In the genomic region with DNA sequence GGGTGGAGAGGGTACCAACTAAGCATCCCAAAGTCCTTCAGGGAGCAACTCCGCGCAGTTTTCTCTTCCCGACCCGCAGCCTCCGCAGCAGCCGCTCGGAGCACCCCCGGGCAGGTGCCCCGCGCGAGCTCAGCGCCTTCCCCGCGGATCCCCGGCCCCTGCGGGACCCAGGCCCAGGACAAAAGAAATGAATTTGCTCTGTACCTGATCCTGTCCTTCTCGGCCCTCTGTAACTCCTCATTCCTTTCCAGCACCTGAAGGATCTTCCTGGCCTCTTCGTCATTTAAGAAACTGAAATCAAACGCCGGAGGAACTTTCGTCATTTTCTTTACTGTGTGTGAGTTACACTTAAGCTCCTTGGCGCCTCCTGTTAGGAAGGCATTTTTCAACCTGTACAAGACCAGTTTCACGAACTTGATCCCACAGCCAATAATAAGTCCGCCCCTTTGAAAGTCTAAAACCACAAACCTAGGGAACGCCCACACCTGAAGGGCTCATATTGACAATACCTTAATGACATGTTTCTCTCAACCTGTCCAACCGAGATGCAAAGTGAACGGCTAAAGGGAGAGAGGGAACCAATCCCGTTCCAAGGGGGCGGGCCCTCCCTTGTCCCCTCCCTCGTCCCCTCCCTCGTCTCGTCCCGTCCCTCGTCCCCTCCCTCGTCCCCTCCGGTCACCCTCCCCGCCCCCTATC, we compare ENCODE assay signal across 8 cellular contexts. TPM values are rescaled to one million over a fixed set of nuclear protein-coding genes. Genes with fewer than 3 reads are reported as not detected.
A peak's percentile ranks its signal among the peaks of the same experiment; 100 is the strongest.
DNase-seq lines count a peak whose midpoint lies in the region; ATAC-seq and TF ChIP-seq lines count a peak whose summit lies in the region.

Gene EXPH5, minus strand, starts transcription at position 555 of the 696 bp plus-strand sequence. Its CDS starts 232 bp downstream, at position 323.

- DNase-seq in DMS79 treated with DMSO at 0.1 percent for 48 hours (lab: John Stamatoyannopoulos, UW) (peak; percentile 99), GM23338 (ENCODE audit: low spot score) (peak; percentile 99), Karpas-422 (peak; percentile 89), RPMI8226 (peak; percentile 90), fibroblast of pulmonary artery (ENCODE audit: low read depth) (peak; percentile 35)
- peak; percentile 75 for DNase-seq in activated T-helper 2 cell treated with anti-CD3 and anti-CD28 coated beads, Interferon-gamma antibody, Interleukin-2, Interleukin-4, amounts not matched to agents 10 μg/mL and 5 μg/mL and 100 μg/mL, durations not matched to agents 14 hours and 24 hours and 36 hours (ENCODE audit: low spot score)
- DNase-seq in naive thymus-derived CD4-positive, alpha-beta T cell = peak; percentile 62 to 89 (median 87)

- TF ChIP-seq CTCF in GM23338 (conservative IDR thresholded peaks at IDR 0.05; ENCODE audit: low read depth in 2 of 2) = 0 out of 4 replicates have a peak, but pooled peaks of 1 of the 2 experiments have one; percentile 1
- no peak for TF ChIP-seq CTCF in fibroblast of pulmonary artery (IDR thresholded peaks at IDR 0.05; ENCODE audit: low read length, missing control alignments)

- H3K4me2 ChIP-seq in GM23338 (peak within 1 kb of the TSS; percentile 85), Karpas-422 (ENCODE audit: low read depth, low read length, poor library complexity, severe bottlenecking) (peak within 1 kb of the TSS; percentile 85)

- H3K9me3 ChIP-seq in Karpas-422 (ENCODE audit: low read length) = no peaks in the 10 kb centered on the region
- H3K9me3 ChIP-seq in naive thymus-derived CD4-positive, alpha-beta T cell (ENCODE audit: control insufficient read depth in 2 of 3, low read length in 3 of 3) = no peaks in the 10 kb centered on the region

- H3K36me3 ChIP-seq in GM23338 (ENCODE audit: insufficient read depth) = no peaks in the 10 kb centered on the region
- H3K36me3 ChIP-seq in Karpas-422 (ENCODE audit: insufficient read depth, low read length) = no peaks in the 10 kb centered on the region
- H3K36me3 ChIP-seq in naive thymus-derived CD4-positive, alpha-beta T cell (ENCODE audit: control insufficient read depth in 2 of 3, insufficient read depth in 3 of 3, low read length in 3 of 3) = peaks cover 0 to 3% (median 0%) of the 10 kb centered on the region in 3 experiments

- peaks cover 14% of the 10 kb centered on the region for H3K27me3 Mint-ChIP-seq in GM23338 (ENCODE audit: insufficient read depth, low read depth, poor library complexity)
- peaks cover 53% of the 10 kb centered on the region for H3K27me3 Mint-ChIP-seq in activated T-helper 2 cell treated with anti-CD3 and anti-CD28 coated beads, Interferon-gamma antibody, Interleukin-2, Interleukin-4, amounts not matched to agents 10 μg/mL and 5 μg/mL and 100 μg/mL, durations not matched to agents 14 hours and 24 hours and 36 hours (ENCODE audit: low read depth)
- H3K27me3 Mint-ChIP-seq in naive thymus-derived CD4-positive, alpha-beta T cell = peaks cover 0 to 60% (median 0%) of the 10 kb centered on the region in 5 donors
- H3K27me3 Mint-ChIP-seq in stimulated activated memory B cell treated with anti-CD40 and anti-IgM and Interleukin-4, amounts not matched to agents 10 μg/mL and 1 μg/mL and 100 μg/mL, for 72 hours = peaks cover 52% of the 10 kb centered on the region

- H3K27me3 ChIP-seq in GM23338 (ENCODE audit: insufficient read depth) (peaks cover 16% of the 10 kb centered on the region), Karpas-422 (ENCODE audit: low read length) (peaks cover 9% of the 10 kb centered on the region; the same call in 1 of the 2 replicates)
- no peaks in the 10 kb centered on the region for H3K27me3 ChIP-seq in naive thymus-derived CD4-positive, alpha-beta T cell (ENCODE audit: control insufficient read depth in 2 of 2, insufficient read depth in 2 of 2, low read length in 2 of 2)

- H3F3A ChIP-seq in GM23338 (replicated peaks; ENCODE audit: low read depth) = no peaks in the 10 kb centered on the region

- H3K36me3 Mint-ChIP-seq in GM23338 (ENCODE audit: low read depth) = no peaks in the 10 kb centered on the region
- no peaks in the 10 kb centered on the region for H3K36me3 Mint-ChIP-seq in activated T-helper 2 cell treated with anti-CD3 and anti-CD28 coated beads, Interferon-gamma antibody, Interleukin-2, Interleukin-4, amounts not matched to agents 10 μg/mL and 5 μg/mL and 100 μg/mL, durations not matched to agents 14 hours and 24 hours and 36 hours (ENCODE audit: low read depth)
- H3K36me3 Mint-ChIP-seq in naive thymus-derived CD4-positive, alpha-beta T cell = peaks cover 0 to 4% (median 0%) of the 10 kb centered on the region in 5 donors
- no peaks in the 10 kb centered on the region for H3K36me3 Mint-ChIP-seq in stimulated activated memory B cell treated with anti-CD40 and anti-IgM and Interleukin-4, amounts not matched to agents 10 μg/mL and 1 μg/mL and 100 μg/mL, for 72 hours

- H3K9me2 ChIP-seq in GM23338 (ENCODE audit: insufficient read depth) (no peaks in the 10 kb centered on the region), Karpas-422 (replicated peaks; ENCODE audit: insufficient read depth, low read length) (no peaks in the 10 kb centered on the region)

- peaks cover 23% of the 10 kb centered on the region for H3K4me1 Mint-ChIP-seq in GM23338
- H3K4me1 Mint-ChIP-seq in activated T-helper 2 cell treated with anti-CD3 and anti-CD28 coated beads, Interferon-gamma antibody, Interleukin-2, Interleukin-4, amounts not matched to agents 10 μg/mL and 5 μg/mL and 100 μg/mL, durations not matched to agents 14 hours and 24 hours and 36 hours (ENCODE audit: low read depth) = peaks cover 17% of the 10 kb centered on the region
- peaks cover 12 to 27% (median 22%) of the 10 kb centered on the region in 7 donors for H3K4me1 Mint-ChIP-seq in naive thymus-derived CD4-positive, alpha-beta T cell
- H3K4me1 Mint-ChIP-seq in stimulated activated memory B cell treated with anti-CD40 and anti-IgM and Interleukin-4, amounts not matched to agents 10 μg/mL and 1 μg/mL and 100 μg/mL, for 72 hours = peaks cover 18% of the 10 kb centered on the region

- H3K27ac Mint-ChIP-seq in GM23338 = peak within 1 kb of the TSS; percentile 84
- peak within 1 kb of the TSS; percentile 91 for H3K27ac Mint-ChIP-seq in activated T-helper 2 cell treated with anti-CD3 and anti-CD28 coated beads, Interferon-gamma antibody, Interleukin-2, Interleukin-4, amounts not matched to agents 10 μg/mL and 5 μg/mL and 100 μg/mL, durations not matched to agents 14 hours and 24 hours and 36 hours
- peak within 1 kb of the TSS; percentile 79 to 98 (median 95) for H3K27ac Mint-ChIP-seq in naive thymus-derived CD4-positive, alpha-beta T cell
- H3K27ac Mint-ChIP-seq in stimulated activated memory B cell treated with anti-CD40 and anti-IgM and Interleukin-4, amounts not matched to agents 10 μg/mL and 1 μg/mL and 100 μg/mL, for 72 hours = peak within 1 kb of the TSS; percentile 88

- H3K4me1 ChIP-seq in GM23338 (ENCODE audit: insufficient read depth) = peaks cover 18% of the 10 kb centered on the region
- H3K4me1 ChIP-seq in Karpas-422 (ENCODE audit: low read length) = peaks cover 16% of the 10 kb centered on the region
- peaks cover 0 to 13% of the 10 kb centered on the region in 2 donors for H3K4me1 ChIP-seq in naive thymus-derived CD4-positive, alpha-beta T cell (ENCODE audit: control insufficient read depth in 2 of 2, insufficient read depth in 2 of 2, low read length in 2 of 2)

- ATAC-seq in GM23338 = peak; percentile 95
- ATAC-seq in naive thymus-derived CD4-positive, alpha-beta T cell = peak; percentile 97
- ATAC-seq in stimulated activated memory B cell treated with anti-CD40 and anti-IgM and Interleukin-4, amounts not matched to agents 10 μg/mL and 1 μg/mL and 100 μg/mL, for 72 hours = peak; percentile 93

- peak within 1 kb of the TSS; percentile 93 for H2AFZ ChIP-seq in GM23338
- H2AFZ ChIP-seq in Karpas-422 (ENCODE audit: low read length) = peak within 1 kb of the TSS; percentile 71

- CTCF ChIA-PET in naive thymus-derived CD4-positive, alpha-beta T cell (lab: Charles Lee) = no interaction called here

- peak within 1 kb of the TSS; percentile 82 for H3K27ac ChIP-seq in GM23338 (ENCODE audit: low read depth)
- H3K27ac ChIP-seq in Karpas-422 (ENCODE audit: low read length) = no peak within 1 kb of the TSS
- H3K27ac ChIP-seq in naive thymus-derived CD4-positive, alpha-beta T cell (ENCODE audit: low read depth, low read length) = peak within 1 kb of the TSS; percentile 81

- POLR2A ChIA-PET in naive thymus-derived CD4-positive, alpha-beta T cell (lab: Charles Lee) = interaction anchor here (1.2 to 2.6 kb wide), 2 partner anchors 71 to 126 kb away, joined by 4 to 11 read pairs; partner anchors contain the start of genes C11orf65 and DDX10

- intact Hi-C loops in activated T-helper 2 cell treated with anti-CD3 and anti-CD28 coated beads, Interferon-gamma antibody, Interleukin-2, Interleukin-4, amounts not matched to agents 10 μg/mL and 5 μg/mL and 100 μg/mL, durations not matched to agents 14 hours and 24 hours and 36 hours (cut with micrococcal nuclease) = loop anchor here (1.0 to 2.0 kb wide), 3 partner anchors 31 to 126 kb away; partner anchors contain the start of gene C11orf65
- intact Hi-C loops in naive thymus-derived CD4-positive, alpha-beta T cell (cut with micrococcal nuclease) = loop anchor here (1.0 to 5.0 kb wide), 16 partner anchors 54 to 1839 kb away; partner anchors contain the start of genes ACAT1 (in 2 of the 2), C11orf65 (in 2 of the 2), DDX10 (in 2 of the 2) and NPAT (in 2 of the 2)

- peak within 1 kb of the TSS; percentile 58 for H3K9ac ChIP-seq in Karpas-422 (ENCODE audit: low read length)

- H3K79me2 ChIP-seq in GM23338 (replicated peaks; ENCODE audit: insufficient read depth) = peaks cover 16% of the 10 kb centered on the region; the same call in 1 of the 2 replicates
- no peaks in the 10 kb centered on the region for H3K79me2 ChIP-seq in Karpas-422 (ENCODE audit: low read length)

- H3K4me3 Mint-ChIP-seq in GM23338 = peak within 1 kb of the TSS; percentile 93
- peak within 1 kb of the TSS; percentile 98 for H3K4me3 Mint-ChIP-seq in activated T-helper 2 cell treated with anti-CD3 and anti-CD28 coated beads, Interferon-gamma antibody, Interleukin-2, Interleukin-4, amounts not matched to agents 10 μg/mL and 5 μg/mL and 100 μg/mL, durations not matched to agents 14 hours and 24 hours and 36 hours (ENCODE audit: low read depth)
- H3K4me3 Mint-ChIP-seq in naive thymus-derived CD4-positive, alpha-beta T cell = peak within 1 kb of the TSS; percentile 90 to 100 (median 97)
- peak within 1 kb of the TSS; percentile 99 for H3K4me3 Mint-ChIP-seq in stimulated activated memory B cell treated with anti-CD40 and anti-IgM and Interleukin-4, amounts not matched to agents 10 μg/mL and 1 μg/mL and 100 μg/mL, for 72 hours

- no peaks in the 10 kb centered on the region for H3K9me3 Mint-ChIP-seq in GM23338
- H3K9me3 Mint-ChIP-seq in activated T-helper 2 cell treated with anti-CD3 and anti-CD28 coated beads, Interferon-gamma antibody, Interleukin-2, Interleukin-4, amounts not matched to agents 10 μg/mL and 5 μg/mL and 100 μg/mL, durations not matched to agents 14 hours and 24 hours and 36 hours = no peaks in the 10 kb centered on the region
- peaks cover 0 to 2% (median 0%) of the 10 kb centered on the region in 11 donors for H3K9me3 Mint-ChIP-seq in naive thymus-derived CD4-positive, alpha-beta T cell
- no peaks in the 10 kb centered on the region for H3K9me3 Mint-ChIP-seq in stimulated activated memory B cell treated with anti-CD40 and anti-IgM and Interleukin-4, amounts not matched to agents 10 μg/mL and 1 μg/mL and 100 μg/mL, for 72 hours

- no peaks in the 10 kb centered on the region for H4K20me1 ChIP-seq in GM23338 (replicated peaks; ENCODE audit: insufficient read depth)
- no peaks in the 10 kb centered on the region for H4K20me1 ChIP-seq in Karpas-422 (ENCODE audit: insufficient read depth, low read depth, low read length)

- H3K4me3 ChIP-seq in GM23338 (peak within 1 kb of the TSS; percentile 65), Karpas-422 (ENCODE audit: low read length) (peak within 1 kb of the TSS; percentile 73), fibroblast of pulmonary artery (replicated peaks; ENCODE audit: low read depth, low read length) (peak within 1 kb of the TSS; percentile 60)
- peak within 1 kb of the TSS; percentile 75 for H3K4me3 ChIP-seq in naive thymus-derived CD4-positive, alpha-beta T cell (ENCODE audit: low read length)

RNA-seq across cellular contexts. Expression of gene EXPH5, which starts in this region (rescaled TPM):
- total RNA-seq in GM23338 (2014; rRNA removed; shearing (Covaris generic)) = 8.4 and 12.6 TPM in 2 replicates
- 2.6 and 3.6 TPM in 2 replicates for polyA plus RNA-seq in GM23338 (2016; fragmentation: Nextera tagmentation; extraction: Ambion mirVana)
- total RNA-seq in Karpas-422 (2014; rRNA removed; shearing (Covaris generic); ENCODE audit: low replicate concordance) = 0.07 TPM in 1 of 2 replicates, not detected in the other
- 1.2 and 1.8 TPM in 2 replicates for total RNA-seq in activated T-helper 2 cell treated with anti-CD3 and anti-CD28 coated beads, Interferon-gamma antibody, Interleukin-2, Interleukin-4, amounts not matched to agents 10 μg/mL and 5 μg/mL and 100 μg/mL, durations not matched to agents 14 hours and 24 hours and 36 hours
- total RNA-seq in naive thymus-derived CD4-positive, alpha-beta T cell = 1 to 10 TPM; 1.9 to 8.3 (median 5.9) TPM
- polyA plus RNA-seq in naive thymus-derived CD4-positive, alpha-beta T cell = 1 to 10 TPM in 1 of 2 donors, under 1 TPM in 1; 0.90 to 2.0 TPM

Comparison
In these comparisons a context has a peak if more than half of its experiments do, and no peak if none do; other contexts are left out.
1. Peak in DNase-seq, H3K4me3 ChIP-seq, H3K9ac ChIP-seq and H3K4me2 ChIP-seq in Karpas-422; RNA of the gene not detected or under 1 TPM.
2. DNase-seq: peak in every context shown above with its lines; median percentile 99 in DMS79 treated with DMSO at 0.1 percent for 48 hours; 99 in GM23338; 90 in RPMI8226; 89 in Karpas-422; 87 in naive thymus-derived CD4-positive, alpha-beta T cell; 75 in activated T-helper 2 cell treated with anti-CD3 and anti-CD28 coated beads, Interferon-gamma antibody, Interleukin-2, Interleukin-4, amounts not matched to agents 10 μg/mL and 5 μg/mL and 100 μg/mL, durations not matched to agents 14 hours and 24 hours and 36 hours; 35 in fibroblast of pulmonary artery.